20 cellular contexts compared by ENCODE assay signal in genomic region chr14:93745603-93746273, GRCh38. TPM values are rescaled to one million over a fixed set of nuclear protein-coding genes. Genes with fewer than 3 reads are reported as not detected.
"Had no signal": no experiment of that assay in that cellular context is flagged by ENCODE, and none has a peak within 500 bp of the region (broad histone marks: within the 10 kb centered on the region; RNA-seq: fewer than 3 reads in every experiment).

No MANE protein-coding gene starts in this region.

- DNase-seq: activated CD4-positive, alpha-beta T cell treated with anti-CD3 and anti-CD28 coated beads, Interleukin-2, amount 50 U/mL, for 1 hour; activated CD8-positive, alpha-beta memory T cell treated with anti-CD3 and anti-CD28 coated beads for 24 hours; activated gamma-delta T cell treated with Interleukin-2 at 50 U/mL for 16 hours; amygdala; effector memory CD8-positive, alpha-beta T cell; heart left ventricle; mesenchymal stem cell; natural killer cell; stimulated activated CD4-positive, alpha-beta T cell treated with anti-CD3 and anti-CD28 coated beads, Interleukin-2, amount 100 ng/mL, for 24 hours; stomach; T-cell; T-helper 9 cell; thyroid gland had no signal

- H3K27ac Mint-ChIP-seq: activated naive CD8-positive, alpha-beta T cell; natural killer cell; T-cell had no signal

- H3K36me3 Mint-ChIP-seq: activated naive CD8-positive, alpha-beta T cell; brain; natural killer cell; T-cell had no signal

- H3K36me3 ChIP-seq: heart left ventricle, stomach, thyroid gland, vagina had no signal

- H3K27ac ChIP-seq: epithelial cell of prostate, psoas muscle, thyroid gland, vagina had no signal

- H3K27me3 Mint-ChIP-seq: brain had no signal

- H3K27me3 ChIP-seq: heart left ventricle, thyroid gland, vagina had no signal

- H3K4me3 ChIP-seq: heart left ventricle, psoas muscle, stomach, thyroid gland, vagina had no signal

- H3K9me3 ChIP-seq: heart left ventricle, psoas muscle, stomach, thyroid gland, vagina had no signal

- ATAC-seq: activated CD4-positive, CD25-positive, alpha-beta regulatory T cell treated with anti-CD3 and anti-CD28 coated beads, Interleukin-2, amount 50 U/mL, for 24 hours; effector memory CD8-positive, alpha-beta T cell; heart left ventricle; left lobe of liver; psoas muscle; T-cell had no signal

- H3K4me3 Mint-ChIP-seq: activated naive CD8-positive, alpha-beta T cell; effector memory CD8-positive, alpha-beta T cell; natural killer cell; T-cell had no signal

- H3K4me1 ChIP-seq: psoas muscle, thyroid gland, vagina had no signal

- H3K4me1 Mint-ChIP-seq: natural killer cell, T-cell had no signal

- H3K9me3 Mint-ChIP-seq: effector memory CD8-positive, alpha-beta T cell; natural killer cell; T-cell had no signal

RNA-seq across cellular contexts. Expression of gene PRIMA1, which starts 42.5 kb away (rescaled TPM):
- total RNA-seq: natural killer cell, T-cell had no signal
